ENCODE assay signal across 1 cellular context in the genomic region with DNA sequence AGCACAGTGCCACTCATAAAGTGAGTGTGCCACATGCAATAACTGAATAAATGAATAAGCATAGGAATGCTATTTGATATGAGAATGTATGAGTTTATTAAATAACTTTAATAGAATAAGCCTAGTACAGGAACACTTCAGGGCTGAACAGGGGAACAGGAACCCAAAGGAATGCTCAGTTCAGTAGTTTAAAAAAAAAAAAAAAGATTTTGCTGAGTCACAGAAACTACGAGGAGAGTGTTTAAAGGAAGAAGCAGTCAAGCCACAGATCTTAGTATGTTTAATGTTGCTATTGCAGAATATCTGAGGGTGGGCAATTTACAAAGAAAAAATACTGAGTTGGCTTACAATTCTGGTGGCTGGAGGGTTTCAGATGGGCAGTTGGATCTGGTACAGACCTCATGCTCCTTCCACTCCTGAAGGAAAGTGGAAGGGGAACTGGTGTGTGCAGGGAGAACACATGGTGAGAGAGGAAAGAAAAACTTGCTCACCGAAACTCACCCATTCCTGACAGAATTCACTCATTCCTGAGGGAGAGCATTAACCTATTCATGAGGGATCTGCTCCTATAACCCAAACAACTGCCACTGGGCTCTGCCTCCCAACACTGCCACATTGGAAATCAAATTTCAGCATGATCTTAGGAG.
TF ChIP-seq lines count a peak whose summit lies in the region.

No MANE protein-coding gene starts in this region.

TF ChIP-seq in GM23338, 12 proteins besides CTCF, POLR2A, EP300 and RAD21:
- TF ChIP-seq, protein P1, sequence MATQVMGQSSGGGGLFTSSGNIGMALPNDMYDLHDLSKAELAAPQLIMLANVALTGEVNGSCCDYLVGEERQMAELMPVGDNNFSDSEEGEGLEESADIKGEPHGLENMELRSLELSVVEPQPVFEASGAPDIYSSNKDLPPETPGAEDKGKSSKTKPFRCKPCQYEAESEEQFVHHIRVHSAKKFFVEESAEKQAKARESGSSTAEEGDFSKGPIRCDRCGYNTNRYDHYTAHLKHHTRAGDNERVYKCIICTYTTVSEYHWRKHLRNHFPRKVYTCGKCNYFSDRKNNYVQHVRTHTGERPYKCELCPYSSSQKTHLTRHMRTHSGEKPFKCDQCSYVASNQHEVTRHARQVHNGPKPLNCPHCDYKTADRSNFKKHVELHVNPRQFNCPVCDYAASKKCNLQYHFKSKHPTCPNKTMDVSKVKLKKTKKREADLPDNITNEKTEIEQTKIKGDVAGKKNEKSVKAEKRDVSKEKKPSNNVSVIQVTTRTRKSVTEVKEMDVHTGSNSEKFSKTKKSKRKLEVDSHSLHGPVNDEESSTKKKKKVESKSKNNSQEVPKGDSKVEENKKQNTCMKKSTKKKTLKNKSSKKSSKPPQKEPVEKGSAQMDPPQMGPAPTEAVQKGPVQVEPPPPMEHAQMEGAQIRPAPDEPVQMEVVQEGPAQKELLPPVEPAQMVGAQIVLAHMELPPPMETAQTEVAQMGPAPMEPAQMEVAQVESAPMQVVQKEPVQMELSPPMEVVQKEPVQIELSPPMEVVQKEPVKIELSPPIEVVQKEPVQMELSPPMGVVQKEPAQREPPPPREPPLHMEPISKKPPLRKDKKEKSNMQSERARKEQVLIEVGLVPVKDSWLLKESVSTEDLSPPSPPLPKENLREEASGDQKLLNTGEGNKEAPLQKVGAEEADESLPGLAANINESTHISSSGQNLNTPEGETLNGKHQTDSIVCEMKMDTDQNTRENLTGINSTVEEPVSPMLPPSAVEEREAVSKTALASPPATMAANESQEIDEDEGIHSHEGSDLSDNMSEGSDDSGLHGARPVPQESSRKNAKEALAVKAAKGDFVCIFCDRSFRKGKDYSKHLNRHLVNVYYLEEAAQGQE (IDR thresholded peaks at IDR 0.05; ENCODE audit: unreplicated experiment) = no peak
- no peak for TF ChIP-seq NANOG (IDR thresholded peaks at IDR 0.05; ENCODE audit: borderline replicate concordance)
- TF ChIP-seq JUNB (IDR thresholded peaks at IDR 0.05; ENCODE audit: unreplicated experiment) = no peak
- TF ChIP-seq, protein P2, sequence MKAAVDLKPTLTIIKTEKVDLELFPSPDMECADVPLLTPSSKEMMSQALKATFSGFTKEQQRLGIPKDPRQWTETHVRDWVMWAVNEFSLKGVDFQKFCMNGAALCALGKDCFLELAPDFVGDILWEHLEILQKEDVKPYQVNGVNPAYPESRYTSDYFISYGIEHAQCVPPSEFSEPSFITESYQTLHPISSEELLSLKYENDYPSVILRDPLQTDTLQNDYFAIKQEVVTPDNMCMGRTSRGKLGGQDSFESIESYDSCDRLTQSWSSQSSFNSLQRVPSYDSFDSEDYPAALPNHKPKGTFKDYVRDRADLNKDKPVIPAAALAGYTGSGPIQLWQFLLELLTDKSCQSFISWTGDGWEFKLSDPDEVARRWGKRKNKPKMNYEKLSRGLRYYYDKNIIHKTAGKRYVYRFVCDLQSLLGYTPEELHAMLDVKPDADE (IDR thresholded peaks at IDR 0.05) = no peak
- no peak for TF ChIP-seq EZH2phosphoT487 (IDR thresholded peaks at IDR 0.05; ENCODE audit: unreplicated experiment)
- no peak for TF ChIP-seq ZNF114 (CRISPR knock-in tag; IDR thresholded peaks at IDR 0.05)
